ENCODE assay signal across 8 cellular contexts in genomic region chr1:19210772-19211549, GRCh38. TPM values are rescaled to one million over a fixed set of nuclear protein-coding genes. Genes with fewer than 3 reads are reported as not detected.
A peak's percentile ranks its signal among the peaks of the same experiment; 100 is the strongest.
DNase-seq lines count a peak whose midpoint lies in the region; ATAC-seq and TF ChIP-seq lines count a peak whose summit lies in the region.

No MANE protein-coding gene starts in this region.

- H3K27me3 ChIP-seq in Peyer's patch (no peaks in the 10 kb centered on the region), endocrine pancreas (ENCODE audit: control insufficient read depth, insufficient read depth, low read length) (no peaks in the 10 kb centered on the region), neural cell (ENCODE audit: insufficient read depth, low read depth, low read length) (no peaks in the 10 kb centered on the region)

- peak overlapping the region; percentile 70 for H2AFZ ChIP-seq in neural cell (ENCODE audit: low read depth, low read length)

- CTCF ChIA-PET in activated CD4-positive, alpha-beta T cell treated with anti-CD3 and anti-CD28 coated beads, Interleukin-2, amount 10 ng/mL, durations not matched to agents 7 days and 5 days (lab: Charles Lee) = interaction anchor here (1.1 to 1.3 kb wide), 7 partner anchors 9 to 327 kb away, joined by 3 to 5 read pairs (median 3); partner anchors contain the start of genes EMC1 and MRTO4

- no peaks in the 10 kb centered on the region for H4K20me1 ChIP-seq in neural cell (ENCODE audit: insufficient read depth)

- H3K9me3 Mint-ChIP-seq in activated CD4-positive, alpha-beta T cell treated with anti-CD3 and anti-CD28 coated beads, Interleukin-2, amount 10 ng/mL, durations not matched to agents 7 days and 5 days = no peaks in the 10 kb centered on the region

- H3K4me3 Mint-ChIP-seq in activated CD4-positive, alpha-beta T cell treated with anti-CD3 and anti-CD28 coated beads, Interleukin-2, amount 10 ng/mL, durations not matched to agents 7 days and 5 days = peak overlapping the region; percentile 93

- H3K9me3 ChIP-seq in Peyer's patch (no peaks in the 10 kb centered on the region), endocrine pancreas (ENCODE audit: control insufficient read depth, low read length) (no peaks in the 10 kb centered on the region), neural cell (ENCODE audit: low read length) (no peaks in the 10 kb centered on the region)

- TF ChIP-seq RAD21 in neural cell (conservative IDR thresholded peaks at IDR 0.05) = no peak

- ATAC-seq in HG02798 (IDR thresholded peaks at IDR 0.05; ENCODE audit: poor library complexity, unreplicated experiment) = no peak

- H3K36me3 Mint-ChIP-seq in activated CD4-positive, alpha-beta T cell treated with anti-CD3 and anti-CD28 coated beads, Interleukin-2, amount 10 ng/mL, durations not matched to agents 7 days and 5 days (ENCODE audit: low read depth) = peaks cover 27% of the 10 kb centered on the region

- no peak for TF ChIP-seq EP300 in neural cell (conservative IDR thresholded peaks at IDR 0.05; ENCODE audit: poor library complexity, severe bottlenecking)

- H3K4me1 Mint-ChIP-seq in activated CD4-positive, alpha-beta T cell treated with anti-CD3 and anti-CD28 coated beads, Interleukin-2, amount 10 ng/mL, durations not matched to agents 7 days and 5 days = peaks cover 69% of the 10 kb centered on the region

- no peaks in the 10 kb centered on the region for H3K27me3 Mint-ChIP-seq in activated CD4-positive, alpha-beta T cell treated with anti-CD3 and anti-CD28 coated beads, Interleukin-2, amount 10 ng/mL, durations not matched to agents 7 days and 5 days

- H3K36me3 ChIP-seq in Peyer's patch (peaks cover 0 to 9% (median 0%) of the 10 kb centered on the region in 3 donors), endocrine pancreas (ENCODE audit: control insufficient read depth, insufficient read depth, low read length) (no peaks in the 10 kb centered on the region), neural cell (ENCODE audit: insufficient read depth, low read length) (no peaks in the 10 kb centered on the region)

- peak overlapping the region; percentile 82 to 96 (median 89) for H3K4me3 ChIP-seq in Peyer's patch
- H3K4me3 ChIP-seq in endocrine pancreas (ENCODE audit: control insufficient read depth, insufficient read depth, low read length) = peak overlapping the region; percentile 94
- peak overlapping the region; percentile 89 for H3K4me3 ChIP-seq in neural cell (ENCODE audit: low read length)

- H3K27ac Mint-ChIP-seq in activated CD4-positive, alpha-beta T cell treated with anti-CD3 and anti-CD28 coated beads, Interleukin-2, amount 10 ng/mL, durations not matched to agents 7 days and 5 days = peak overlapping the region; percentile 97

- peak overlapping the region; percentile 83 for H3K4me2 ChIP-seq in neural cell (ENCODE audit: low read length)

- H3F3A ChIP-seq in neural cell (ENCODE audit: insufficient read depth, low read length, poor library complexity, severe bottlenecking) = no peaks in the 10 kb centered on the region

- no peak for TF ChIP-seq POLR2A in Peyer's patch (IDR thresholded peaks at IDR 0.05)

- H3K27ac ChIP-seq in Peyer's patch = peak overlapping the region; percentile 90 to 97 (median 95)
- peak overlapping the region; percentile 78 for H3K27ac ChIP-seq in neural cell (ENCODE audit: low read length)

- peaks cover 73% of the 10 kb centered on the region for H3K79me2 ChIP-seq in neural cell (replicated peaks; ENCODE audit: insufficient read depth, low read length)

- H3K4me1 ChIP-seq in Peyer's patch (peaks cover 0 to 50% (median 5%) of the 10 kb centered on the region in 4 donors), endocrine pancreas (ENCODE audit: control insufficient read depth, insufficient read depth, low read length) (peaks cover 24% of the 10 kb centered on the region)

- POLR2A ChIA-PET in activated CD4-positive, alpha-beta T cell treated with anti-CD3 and anti-CD28 coated beads, Interleukin-2, amount 10 ng/mL, durations not matched to agents 7 days and 5 days (lab: Charles Lee) = no interaction called here

- peak overlapping the region; percentile 75 for H3K9ac ChIP-seq in endocrine pancreas (ENCODE audit: control insufficient read depth, insufficient read depth, low read length)
- H3K9ac ChIP-seq in neural cell (ENCODE audit: low read length) = peak overlapping the region; percentile 90

- no peaks in the 10 kb centered on the region for H3K9me2 ChIP-seq in neural cell (ENCODE audit: insufficient read depth, low read length)

- no peak for DNase-seq in activated CD4-positive, alpha-beta T cell treated with anti-CD3 and anti-CD28 coated beads, Interleukin-2, amount 10 ng/mL, durations not matched to agents 7 days and 5 days
- DNase-seq in activated CD4-positive, alpha-beta T cell treated with anti-CD3 and anti-CD28 coated beads for 48 hours = no peak
- no peak for DNase-seq in Peyer's patch
- no peak for DNase-seq in H4 (ENCODE audit: low spot score)
- no peak for DNase-seq in GM19238 (ENCODE audit: insufficient read length, low spot score)

- TF ChIP-seq CTCF in Peyer's patch (IDR thresholded peaks at IDR 0.05) (no peak), neural cell (IDR thresholded peaks at IDR 0.05; ENCODE audit: poor library complexity, severe bottlenecking) (no peak)

TF ChIP-seq in neural cell, 6 proteins besides CTCF, POLR2A, EP300 and RAD21:
- TF ChIP-seq SMC3 (conservative IDR thresholded peaks at IDR 0.05; ENCODE audit: poor library complexity) (no peak), MXI1 (conservative IDR thresholded peaks at IDR 0.05; ENCODE audit: poor library complexity, severe bottlenecking) (no peak), POLR2AphosphoS5 (IDR thresholded peaks at IDR 0.05) (no peak), EZH2 (IDR thresholded peaks at IDR 0.05; ENCODE audit: borderline replicate concordance, insufficient read depth, low read length, poor library complexity, severe bottlenecking) (no peak), REST (IDR thresholded peaks at IDR 0.05; ENCODE audit: borderline replicate concordance) (no peak)

RNA-seq across cellular contexts. Expression of gene UBR4, which starts 0.9 kb away (rescaled TPM):
- total RNA-seq in activated CD4-positive, alpha-beta T cell treated with anti-CD3 and anti-CD28 coated beads, Interleukin-2, amount 10 ng/mL, durations not matched to agents 7 days and 5 days = 100 to 1,000 TPM; 116 to 125 TPM
- 100 to 1,000 TPM; 193 to 292 (median 229) TPM for total RNA-seq in Peyer's patch
- 49.7 and 58.4 TPM in 2 replicates for polyA plus RNA-seq in neural cell
- 124 and 156 TPM in 2 replicates for polyA minus RNA-seq in neural cell
- total RNA-seq in H4 (2014; rRNA removed; shearing (Covaris generic)) = 25.9 and 39.2 TPM in 2 replicates

RNA-seq across cellular contexts. Expression of gene EMC1, which starts 40.4 kb away (rescaled TPM):
- total RNA-seq in activated CD4-positive, alpha-beta T cell treated with anti-CD3 and anti-CD28 coated beads, Interleukin-2, amount 10 ng/mL, durations not matched to agents 7 days and 5 days = 10 to 100 TPM; 36.4 to 37.0 TPM
- 10 to 100 TPM; 28.0 to 71.0 (median 37.0) TPM for total RNA-seq in Peyer's patch
- 75.1 and 75.3 TPM in 2 replicates for polyA plus RNA-seq in neural cell
- polyA minus RNA-seq in neural cell = 110 and 123 TPM in 2 replicates
- 70.4 and 76.5 TPM in 2 replicates for total RNA-seq in H4 (2014; rRNA removed; shearing (Covaris generic))

RNA-seq across cellular contexts. Expression of gene MRTO4, which starts 40.6 kb away (rescaled TPM):
- total RNA-seq in activated CD4-positive, alpha-beta T cell treated with anti-CD3 and anti-CD28 coated beads, Interleukin-2, amount 10 ng/mL, durations not matched to agents 7 days and 5 days = 10 to 100 TPM; 27.2 to 32.5 TPM
- 10 to 100 TPM in 3 of 4 donors, 1 to 10 TPM in 1; 9.8 to 26.4 (median 12.1) TPM for total RNA-seq in Peyer's patch
- 42.5 and 50.2 TPM in 2 replicates for polyA plus RNA-seq in neural cell
- polyA minus RNA-seq in neural cell = 28.2 and 36.3 TPM in 2 replicates
- total RNA-seq in H4 (2014; rRNA removed; shearing (Covaris generic)) = 35.9 and 39.8 TPM in 2 replicates
